Comparison of ENCODE assay signal across 15 cellular contexts in the genomic region with DNA sequence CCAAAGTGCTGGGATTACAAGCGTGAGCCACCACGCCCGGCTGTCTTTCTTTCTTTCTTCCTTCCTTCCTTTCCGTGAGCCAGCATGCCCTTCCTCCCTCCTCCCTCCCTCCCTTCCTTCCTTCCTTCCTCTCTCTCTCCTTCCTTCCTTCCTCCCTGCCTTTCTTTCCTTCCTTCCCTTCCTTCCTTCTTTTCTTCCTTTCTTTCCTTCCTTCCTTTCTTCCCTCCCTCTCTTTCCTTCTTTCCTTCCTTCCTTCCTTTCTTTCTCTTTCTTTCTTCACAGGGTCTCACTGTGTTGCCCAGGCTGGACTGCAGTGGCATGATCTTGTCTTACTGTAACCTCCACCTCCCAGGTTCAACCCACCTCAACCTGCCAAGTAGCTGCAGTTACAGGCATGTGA. TPM values are rescaled to one million over a fixed set of nuclear protein-coding genes. Genes with fewer than 3 reads are reported as not detected.
DNase-seq lines count a peak whose midpoint lies in the region; ATAC-seq, FAIRE-seq and TF ChIP-seq lines count a peak whose summit lies in the region.
"Had no signal": no experiment of that assay in that cellular context is flagged by ENCODE, and none has a peak within 500 bp of the region (broad histone marks: within the 10 kb centered on the region; RNA-seq: fewer than 3 reads in every experiment).

No MANE protein-coding gene starts in this region.

- POLR2A ChIA-PET in A549 (lab: Yijun Ruan, JAX): no interaction called here
- POLR2A ChIA-PET in CD4-positive, alpha-beta T cell (lab: Charles Lee): no interaction called here

- no peaks in the 10 kb centered on the region for H4K20me1 ChIP-seq in SU-DHL-6 (ENCODE audit: low read depth, low read length)

- H3K27me3 ChIP-seq in CD4-positive, alpha-beta T cell (ENCODE audit: control insufficient read depth, insufficient read depth, low read length): no peaks in the 10 kb centered on the region
- no peaks in the 10 kb centered on the region for H3K27me3 ChIP-seq in SU-DHL-6 (ENCODE audit: low read length)

- peak overlapping the region; percentile 31 for H3K27ac Mint-ChIP-seq in CD4-positive, alpha-beta T cell
- H3K27ac Mint-ChIP-seq in memory B cell: peak overlapping the region; percentile 79
- H3K27ac Mint-ChIP-seq: GM23338 had no signal

- no peaks in the 10 kb centered on the region for H3K27me3 Mint-ChIP-seq in CD4-positive, alpha-beta T cell
- no peaks in the 10 kb centered on the region for H3K27me3 Mint-ChIP-seq in memory B cell

- no peaks in the 10 kb centered on the region for H3K9me3 ChIP-seq in A549
- H3K9me3 ChIP-seq in CD4-positive, alpha-beta T cell (ENCODE audit: control insufficient read depth, low read length): no peaks in the 10 kb centered on the region
- H3K9me3 ChIP-seq in SU-DHL-6 (ENCODE audit: insufficient read depth, low read length): no peaks in the 10 kb centered on the region

- no peak for ATAC-seq in A549
- ATAC-seq in CD4-positive, alpha-beta T cell (ENCODE audit: poor library complexity): no peak
- no peak for ATAC-seq in memory B cell (ENCODE audit: low read depth)
- ATAC-seq in GM21723 (IDR thresholded peaks at IDR 0.05; ENCODE audit: unreplicated experiment): no peak
- ATAC-seq: GM23338 had no signal

- H3K36me3 ChIP-seq in SU-DHL-6 (ENCODE audit: low read length): no peaks in the 10 kb centered on the region

- intact Hi-C loops in CD4-positive, alpha-beta T cell (cut with DNase I, micrococcal nuclease): no loop called here

- H3K4me2 ChIP-seq in A549 (no peak overlapping the region), SU-DHL-6 (ENCODE audit: low read depth, low read length, poor library complexity, severe bottlenecking) (peak overlapping the region; percentile 39)

- H3K4me1 Mint-ChIP-seq in CD4-positive, alpha-beta T cell (ENCODE audit: low read depth): peaks cover 17% of the 10 kb centered on the region
- peaks cover 25% of the 10 kb centered on the region for H3K4me1 Mint-ChIP-seq in memory B cell

- TF ChIP-seq RAD21 in A549 (conservative IDR thresholded peaks at IDR 0.05 in 1 of 2, IDR thresholded peaks at IDR 0.05 in 1 of 2): no peak

- no peak for FAIRE-seq in A549 (lab: Jason Lieb, UNC)

- no peak overlapping the region for H3K9ac ChIP-seq in SU-DHL-6 (ENCODE audit: low read length)

- DNase-seq in A549 (ENCODE audit: low read depth in 1 of 2, low spot score in 1 of 2) (no peak), memory B cell (ENCODE audit: low spot score in 2 of 2) (no peak), NCI-H2029 treated with DMSO at 0.1 percent for 48 hours (lab: John Stamatoyannopoulos, UW) (no peak), DMS153 (lab: John Stamatoyannopoulos, UW) (no peak)
- no peak for DNase-seq in CD4-positive, alpha-beta T cell
- DNase-seq: ACHN, Karpas-422, MM.1S, NCI-H1105, NCI-H1694 treated with DMSO at 0.1 percent for 48 hours, NCI-H774, SIG-M5 had no signal

- no peak overlapping the region for H2AFZ ChIP-seq in SU-DHL-6 (ENCODE audit: low read depth, low read length, severe bottlenecking)

- no peaks in the 10 kb centered on the region for H3K36me3 Mint-ChIP-seq in CD4-positive, alpha-beta T cell (ENCODE audit: low read depth)
- H3K36me3 Mint-ChIP-seq in memory B cell: no peaks in the 10 kb centered on the region

- H3K4me3 ChIP-seq in A549: no peak overlapping the region
- H3K4me3 ChIP-seq in SU-DHL-6 (ENCODE audit: insufficient read depth, low read length, poor library complexity, severe bottlenecking): no peak overlapping the region

- H3K9me3 Mint-ChIP-seq in CD4-positive, alpha-beta T cell: no peaks in the 10 kb centered on the region
- H3K9me3 Mint-ChIP-seq in memory B cell: peaks cover 3% of the 10 kb centered on the region

- WGBS in A549 (ENCODE audit: missing lambda C conversion rate): 96% methylated on average over 4 of the region's 4 CpGs

- no peak for TF ChIP-seq POLR2A in A549 (IDR thresholded peaks at IDR 0.05; ENCODE audit: low read length)

- CTCF ChIA-PET in A549 (lab: Yijun Ruan, JAX): interaction anchor here (1.6 to 2.0 kb wide), 3 partner anchors 15 to 363 kb away, joined by 3 to 8 read pairs (median 7); no protein-coding TSS in a partner anchor
- CTCF ChIA-PET in CD4-positive, alpha-beta T cell (lab: Charles Lee): no interaction called here

- no peak overlapping the region for H3K4me3 Mint-ChIP-seq in CD4-positive, alpha-beta T cell
- H3K4me3 Mint-ChIP-seq in memory B cell: peak overlapping the region; percentile 55
- H3K4me3 Mint-ChIP-seq: GM23338 had no signal

- no peaks in the 10 kb centered on the region for H3K79me2 ChIP-seq in SU-DHL-6 (ENCODE audit: insufficient read depth, low read length)

- no peak for TF ChIP-seq EP300 in A549 (IDR thresholded peaks at IDR 0.05)

- TF ChIP-seq CTCF in A549 (IDR thresholded peaks at IDR 0.05) (no peak), SU-DHL-6 (IDR thresholded peaks at IDR 0.05; ENCODE audit: insufficient read depth, low read length, poor library complexity, severe bottlenecking) (no peak)
- no peak for TF ChIP-seq CTCF in CD4-positive, alpha-beta T cell (IDR thresholded peaks at IDR 0.05)

- peaks cover 27% of the 10 kb centered on the region for H3K4me1 ChIP-seq in A549

- no peaks in the 10 kb centered on the region for H3K9me2 ChIP-seq in SU-DHL-6 (replicated peaks; ENCODE audit: insufficient read depth, low read length)

- peak overlapping the region; percentile 84 to 91 for H3K27ac ChIP-seq in A549
- H3K27ac ChIP-seq in CD4-positive, alpha-beta T cell (ENCODE audit: low read depth, low read length): no peak overlapping the region
- no peak overlapping the region for H3K27ac ChIP-seq in SU-DHL-6 (ENCODE audit: low read depth, low read length)

- no peaks in the 10 kb centered on the region for H3F3A ChIP-seq in SU-DHL-6 (ENCODE audit: insufficient read depth)

TF ChIP-seq in A549, 52 proteins besides CTCF, POLR2A, EP300 and RAD21 (continues in another document):
- no peak for TF ChIP-seq RNF2 (IDR thresholded peaks at IDR 0.05; ENCODE audit: borderline replicate concordance, low read depth)
- TF ChIP-seq JUNB (IDR thresholded peaks at IDR 0.05): no peak
- TF ChIP-seq NPAS2 (CRISPR knock-in tag; IDR thresholded peaks at IDR 0.05; ENCODE audit: borderline replicate concordance): no peak
- no peak for TF ChIP-seq HEYL (CRISPR knock-in tag; IDR thresholded peaks at IDR 0.05)
- TF ChIP-seq RFX5 (IDR thresholded peaks at IDR 0.05): no peak
- TF ChIP-seq TFCP2L1 (CRISPR knock-in tag; IDR thresholded peaks at IDR 0.05): no peak
- TF ChIP-seq FOXS1 (CRISPR knock-in tag; IDR thresholded peaks at IDR 0.05): no peak
- no peak for TF ChIP-seq CBX2 (IDR thresholded peaks at IDR 0.05; ENCODE audit: borderline replicate concordance, low read depth)
- TF ChIP-seq, protein P1, sequence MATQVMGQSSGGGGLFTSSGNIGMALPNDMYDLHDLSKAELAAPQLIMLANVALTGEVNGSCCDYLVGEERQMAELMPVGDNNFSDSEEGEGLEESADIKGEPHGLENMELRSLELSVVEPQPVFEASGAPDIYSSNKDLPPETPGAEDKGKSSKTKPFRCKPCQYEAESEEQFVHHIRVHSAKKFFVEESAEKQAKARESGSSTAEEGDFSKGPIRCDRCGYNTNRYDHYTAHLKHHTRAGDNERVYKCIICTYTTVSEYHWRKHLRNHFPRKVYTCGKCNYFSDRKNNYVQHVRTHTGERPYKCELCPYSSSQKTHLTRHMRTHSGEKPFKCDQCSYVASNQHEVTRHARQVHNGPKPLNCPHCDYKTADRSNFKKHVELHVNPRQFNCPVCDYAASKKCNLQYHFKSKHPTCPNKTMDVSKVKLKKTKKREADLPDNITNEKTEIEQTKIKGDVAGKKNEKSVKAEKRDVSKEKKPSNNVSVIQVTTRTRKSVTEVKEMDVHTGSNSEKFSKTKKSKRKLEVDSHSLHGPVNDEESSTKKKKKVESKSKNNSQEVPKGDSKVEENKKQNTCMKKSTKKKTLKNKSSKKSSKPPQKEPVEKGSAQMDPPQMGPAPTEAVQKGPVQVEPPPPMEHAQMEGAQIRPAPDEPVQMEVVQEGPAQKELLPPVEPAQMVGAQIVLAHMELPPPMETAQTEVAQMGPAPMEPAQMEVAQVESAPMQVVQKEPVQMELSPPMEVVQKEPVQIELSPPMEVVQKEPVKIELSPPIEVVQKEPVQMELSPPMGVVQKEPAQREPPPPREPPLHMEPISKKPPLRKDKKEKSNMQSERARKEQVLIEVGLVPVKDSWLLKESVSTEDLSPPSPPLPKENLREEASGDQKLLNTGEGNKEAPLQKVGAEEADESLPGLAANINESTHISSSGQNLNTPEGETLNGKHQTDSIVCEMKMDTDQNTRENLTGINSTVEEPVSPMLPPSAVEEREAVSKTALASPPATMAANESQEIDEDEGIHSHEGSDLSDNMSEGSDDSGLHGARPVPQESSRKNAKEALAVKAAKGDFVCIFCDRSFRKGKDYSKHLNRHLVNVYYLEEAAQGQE (IDR thresholded peaks at IDR 0.05): no peak
- no peak for TF ChIP-seq NFE2L2 (conservative IDR thresholded peaks at IDR 0.05; ENCODE audit: low read length)
- TF ChIP-seq HES2 (IDR thresholded peaks at IDR 0.05): no peak
- TF ChIP-seq, protein P2, sequence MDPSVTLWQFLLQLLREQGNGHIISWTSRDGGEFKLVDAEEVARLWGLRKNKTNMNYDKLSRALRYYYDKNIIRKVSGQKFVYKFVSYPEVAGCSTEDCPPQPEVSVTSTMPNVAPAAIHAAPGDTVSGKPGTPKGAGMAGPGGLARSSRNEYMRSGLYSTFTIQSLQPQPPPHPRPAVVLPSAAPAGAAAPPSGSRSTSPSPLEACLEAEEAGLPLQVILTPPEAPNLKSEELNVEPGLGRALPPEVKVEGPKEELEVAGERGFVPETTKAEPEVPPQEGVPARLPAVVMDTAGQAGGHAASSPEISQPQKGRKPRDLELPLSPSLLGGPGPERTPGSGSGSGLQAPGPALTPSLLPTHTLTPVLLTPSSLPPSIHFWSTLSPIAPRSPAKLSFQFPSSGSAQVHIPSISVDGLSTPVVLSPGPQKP (IDR thresholded peaks at IDR 0.05; ENCODE audit: low read depth, low read length): no peak

RNA-seq across cellular contexts. Expression of gene PLCG2, which starts 50.7 kb away (rescaled TPM):
- polyA plus RNA-seq in A549 (2011; rRNA removed): 6.0 and 8.2 TPM in 2 replicates
- polyA plus RNA-seq in A549 (2012; cell fraction: cytosol; rRNA removed): 3.6 and 4.2 TPM in 2 replicates
- polyA plus RNA-seq in A549 (2012; cell fraction: nucleus; rRNA removed): 13.4 and 13.8 TPM in 2 replicates
- 2.5 to 2.8 TPM (median 2.8 TPM) in 3 replicates for polyA plus RNA-seq in A549 (2017; fragmentation: RNase III; extraction: RNeasy Plus Mini Kit Qiagen cat#74134 plus additional on column Dnase treatment)
- polyA minus RNA-seq in A549 (2011; rRNA and poly(A)+ RNA removed): 16.9 and 22.0 TPM in 2 replicates
- 1 to 10 TPM in 1 of 2 experiments, under 1 TPM in 1; 0.92 to 1.5 TPM for total RNA-seq in CD4-positive, alpha-beta T cell

Comparison
In these comparisons a context has a peak if more than half of its experiments do, and no peak if none do; other contexts are left out.
1. H3K27ac ChIP-seq: peak in A549 (2 of 2); none in CD4-positive, alpha-beta T cell (single experiment) and SU-DHL-6 (single experiment).